In genomic region chr2:31227711-31228125, GRCh38 we compare ENCODE assay signal across 17 cellular contexts. TPM values are rescaled to one million over a fixed set of nuclear protein-coding genes. Genes with fewer than 3 reads are reported as not detected.
A peak's percentile ranks its signal among the peaks of the same experiment; 100 is the strongest.
DNase-seq lines count a peak whose midpoint lies in the region; ATAC-seq and TF ChIP-seq lines count a peak whose summit lies in the region.
"Had no signal": no experiment of that assay in that cellular context is flagged by ENCODE, and none has a peak within 500 bp of the region (broad histone marks: within the 10 kb centered on the region; RNA-seq: fewer than 3 reads in every experiment).

No MANE protein-coding gene starts in this region.

- no peak for ATAC-seq in GM21529 (IDR thresholded peaks at IDR 0.05; ENCODE audit: unreplicated experiment)
- ATAC-seq in GM21619 (IDR thresholded peaks at IDR 0.05; ENCODE audit: unreplicated experiment), result no peak
- ATAC-seq: lower lobe of right lung; naive thymus-derived CD8-positive, alpha-beta T cell had no signal

- H3K36me3 ChIP-seq in suprapubic skin, result no peaks in the 10 kb centered on the region
- H3K36me3 ChIP-seq: lower lobe of right lung had no signal

- no peak overlapping the region for H3K4me3 ChIP-seq in suprapubic skin
- H3K4me3 ChIP-seq: dorsolateral prefrontal cortex, lower lobe of right lung had no signal

- no peak for TF ChIP-seq CTCF in suprapubic skin (IDR thresholded peaks at IDR 0.05)

- intact Hi-C loops in cardiac septum (cut with DNase I), result no loop called here

- peaks cover 9% of the 10 kb centered on the region for H3K4me1 ChIP-seq in suprapubic skin
- H3K4me1 ChIP-seq: lower lobe of right lung had no signal

- no peak for TF ChIP-seq POLR2A in suprapubic skin (IDR thresholded peaks at IDR 0.05)

- no peaks in the 10 kb centered on the region for H3K27me3 ChIP-seq in suprapubic skin
- H3K27me3 ChIP-seq: dorsolateral prefrontal cortex had no signal

- WGBS in suprapubic skin, result 70% methylated on average over 9 of the region's 10 CpGs

- DNase-seq in NCI-H1105 (lab: John Stamatoyannopoulos, UW) (peak; percentile 9), NCI-H774 (lab: John Stamatoyannopoulos, UW) (peak; percentile 14), cardiac septum (ENCODE audit: low spot score) (peak; percentile 50), suprapubic skin (ENCODE audit: low spot score in 2 of 2) (no peak), NCI-H128 (lab: John Stamatoyannopoulos, UW; ENCODE audit: unreplicated experiment) (no peak), kidney tubule cell (ENCODE audit: low spot score) (no peak)
- DNase-seq: activated CD4-positive, alpha-beta T cell treated with anti-CD3 and anti-CD28 coated beads for 4 hours; activated naive CD4-positive, alpha-beta T cell treated with anti-CD3 and anti-CD28 coated beads, Interleukin-2, amount 50 U/mL, for 16 hours; dorsolateral prefrontal cortex; EL; GOT3; lower lobe of right lung; naive thymus-derived CD8-positive, alpha-beta T cell; NCI-H345 had no signal

- TF ChIP-seq EP300 in suprapubic skin (IDR thresholded peaks at IDR 0.05), result no peak

- peak overlapping the region; percentile 60 for H3K27ac ChIP-seq in suprapubic skin
- H3K27ac ChIP-seq: dorsolateral prefrontal cortex, lower lobe of right lung had no signal

- no peaks in the 10 kb centered on the region for H3K9me3 ChIP-seq in suprapubic skin
- H3K9me3 ChIP-seq: lower lobe of right lung had no signal

RNA-seq across cellular contexts. Expression of gene EHD3, which starts 6.2 kb away (rescaled TPM):
- total RNA-seq in cardiac septum, result 26.6 TPM
- total RNA-seq in suprapubic skin, result 1 to 10 TPM; 3.9 to 7.0 (median 5.2) TPM
- total RNA-seq: HT-29 had no signal

RNA-seq across cellular contexts. Expression of gene CAPN14, which starts 10.4 kb away (rescaled TPM):
- total RNA-seq in cardiac septum (0.16 TPM), suprapubic skin (1 to 10 TPM in 1 of 4 donors, under 1 TPM in 3; 0.53 to 2.1 (median 0.83) TPM)
- total RNA-seq: HT-29 had no signal

Comparison
In these comparisons a context has a peak if more than half of its experiments do, and no peak if none do; other contexts are left out.
1. DNase-seq: peak in NCI-H1105 (single experiment), NCI-H774 (single experiment) and cardiac septum (single experiment); none in suprapubic skin (0 of 2), NCI-H128 (single experiment) and kidney tubule cell (single experiment).